Comparison of ENCODE assay signal across 14 cellular contexts in genomic region chr20:32894711-32895355, GRCh38. TPM values are rescaled to one million over a fixed set of nuclear protein-coding genes. Genes with fewer than 3 reads are reported as not detected.
DNase-seq lines count a peak whose midpoint lies in the region; ATAC-seq and TF ChIP-seq lines count a peak whose summit lies in the region.
"Had no signal": no experiment of that assay in that cellular context is flagged by ENCODE, and none has a peak within 500 bp of the region (broad histone marks: within the 10 kb centered on the region; RNA-seq: fewer than 3 reads in every experiment).

No MANE protein-coding gene starts in this region.

- H3K4me2 ChIP-seq in osteoblast (ENCODE audit: insufficient read depth, low read length) = no peak overlapping the region

- H2AFZ ChIP-seq in osteoblast (ENCODE audit: low read length) = no peak overlapping the region

- H3K4me3 ChIP-seq in RWPE2 (ENCODE audit: severe bottlenecking) = no peak overlapping the region
- no peak overlapping the region for H3K4me3 ChIP-seq in osteoblast (ENCODE audit: insufficient read depth, low read length)
- H3K4me3 ChIP-seq: K562, SK-N-MC had no signal

- H3K27ac ChIP-seq in RWPE2 (ENCODE audit: poor library complexity, severe bottlenecking) (no peak overlapping the region), epithelial cell of prostate (no peak overlapping the region), osteoblast (ENCODE audit: low read depth, low read length) (no peak overlapping the region)
- H3K27ac ChIP-seq: SK-N-MC had no signal

- H4K20me1 ChIP-seq in osteoblast (ENCODE audit: insufficient read depth, low read length) = peaks cover 3% of the 10 kb centered on the region

- H3K9me3 ChIP-seq in RWPE2 (ENCODE audit: severe bottlenecking) (no peaks in the 10 kb centered on the region), osteoblast (ENCODE audit: low read depth, low read length) (no peaks in the 10 kb centered on the region)
- H3K9me3 ChIP-seq: Caco-2 had no signal

- DNase-seq in SIG-M5 treated with dmso at 0.1 percent for 504 hours (lab: John Stamatoyannopoulos, UW; ENCODE audit: unreplicated experiment) (peak; percentile 19), SIG-M5 (lab: John Stamatoyannopoulos, UW) (no peak), RWPE2 (ENCODE audit: low spot score) (peak; percentile 77), epithelial cell of prostate (ENCODE audit: low read depth, low spot score) (peak; percentile 81), osteoblast (ENCODE audit: insufficient read length, low spot score, missing footprints) (peak; percentile 68), foreskin melanocyte (no peak)
- DNase-seq: CD4-positive, alpha-beta T cell; NCI-H1417 treated with DMSO at 0.1 percent for 48 hours; NCI-H226 had no signal

- no peaks in the 10 kb centered on the region for H3K79me2 ChIP-seq in osteoblast (ENCODE audit: insufficient read depth, low read length)

- H3K27me3 ChIP-seq in RWPE2 (ENCODE audit: insufficient read depth, poor library complexity, severe bottlenecking) (no peaks in the 10 kb centered on the region), osteoblast (ENCODE audit: insufficient read depth, low read length) (no peaks in the 10 kb centered on the region)

- ATAC-seq in RWPE2 (ENCODE audit: low read depth) (peak; percentile 7; the same call in 1 of the 3 replicates), GM19328 (IDR thresholded peaks at IDR 0.05; ENCODE audit: unreplicated experiment) (no peak), HG02938 (IDR thresholded peaks at IDR 0.05; ENCODE audit: unreplicated experiment) (no peak)

- TF ChIP-seq CTCF in RWPE2 (IDR thresholded peaks at IDR 0.05; ENCODE audit: poor library complexity, severe bottlenecking) (no peak), osteoblast (IDR thresholded peaks at IDR 0.05; ENCODE audit: extremely low read depth, low read depth, low read length) (no peak)

- H3K4me1 ChIP-seq in RWPE2 (ENCODE audit: insufficient read depth, poor library complexity, severe bottlenecking) (no peaks in the 10 kb centered on the region), osteoblast (ENCODE audit: insufficient read depth, low read length) (no peaks in the 10 kb centered on the region)
- H3K4me1 ChIP-seq: Caco-2 had no signal

- no peaks in the 10 kb centered on the region for H3K36me3 ChIP-seq in RWPE2 (ENCODE audit: low read depth)
- H3K36me3 ChIP-seq in osteoblast (ENCODE audit: insufficient read depth, low read length) = no peaks in the 10 kb centered on the region

RNA-seq across cellular contexts. Expression of gene EFCAB8, which starts 36.1 kb away (rescaled TPM):
- total RNA-seq in osteoblast = 1.4 TPM in 1 of 2 replicates, not detected in the other

Comparison
In these comparisons a context has a peak if more than half of its experiments do, and no peak if none do; other contexts are left out.
1. DNase-seq: peak in SIG-M5 treated with dmso at 0.1 percent for 504 hours (single experiment), RWPE2 (single experiment), epithelial cell of prostate (single experiment) and osteoblast (single experiment); none in SIG-M5 (single experiment) and foreskin melanocyte (single experiment).